20 cellular contexts compared by ENCODE assay signal in genomic region chr20:55354700-55355099, GRCh38.
"Had no signal": no experiment of that assay in that cellular context is flagged by ENCODE, and none has a peak within 500 bp of the region (broad histone marks: within the 10 kb centered on the region; RNA-seq: fewer than 3 reads in every experiment).

No MANE protein-coding gene starts in this region.

- H3K4me1 ChIP-seq: upper lobe of right lung had no signal

- H3K9me3 ChIP-seq: upper lobe of right lung had no signal

- H3K27ac Mint-ChIP-seq: activated CD4-positive, alpha-beta T cell treated with anti-CD3 and anti-CD28 coated beads, Interleukin-2, amount 10 ng/mL, durations not matched to agents 7 days and 5 days; activated naive CD4-positive, alpha-beta T cell treated with anti-CD3 and anti-CD28 coated beads for 36 hours; activated naive CD8-positive, alpha-beta T cell treated with anti-CD3 and anti-CD28 coated beads, Interleukin-2, amount 50 U/mL, for 24 hours; nephron had no signal

- H3K36me3 ChIP-seq: brain microvascular endothelial cell, upper lobe of right lung had no signal

- H3K27ac ChIP-seq: brain microvascular endothelial cell, dorsolateral prefrontal cortex, upper lobe of right lung had no signal

- H3K4me3 ChIP-seq: dorsolateral prefrontal cortex, lung, upper lobe of right lung had no signal

- ATAC-seq: activated naive CD8-positive, alpha-beta T cell treated with anti-CD3 and anti-CD28 coated beads, Interleukin-2, amount 50 U/mL, for 24 hours; activated T-cell treated with anti-CD3 and anti-CD28 coated beads, Interleukin-2, amount 50 U/mL, for 4 hours; left colon; upper lobe of right lung had no signal

- H3K9me3 Mint-ChIP-seq: activated CD4-positive, alpha-beta T cell treated with anti-CD3 and anti-CD28 coated beads, Interleukin-2, amount 10 ng/mL, durations not matched to agents 7 days and 5 days had no signal

- DNase-seq: activated CD4-positive, alpha-beta T cell treated with anti-CD3 and anti-CD28 coated beads, Interleukin-2, amount 10 ng/mL, durations not matched to agents 7 days and 5 days; activated CD8-positive, alpha-beta memory T cell treated with anti-CD3 and anti-CD28 coated beads, Interleukin-2, amount 50 U/mL, for 4 hours; activated naive CD4-positive, alpha-beta T cell treated with anti-CD3 and anti-CD28 coated beads for 36 hours; activated naive CD8-positive, alpha-beta T cell treated with anti-CD3 and anti-CD28 coated beads, Interleukin-2, amount 50 U/mL, for 24 hours; activated T-cell treated with anti-CD3 and anti-CD28 coated beads, Interleukin-2, amount 50 U/mL, for 4 hours; anterior cingulate cortex; brain microvascular endothelial cell; central memory CD4-positive, alpha-beta T cell; dorsolateral prefrontal cortex; erythroblast; foreskin melanocyte; glutamatergic neuron; hippocampal formation; left colon; midbrain; nucleus accumbens; stimulated activated naive CD4-positive, alpha-beta T cell; upper lobe of right lung had no signal
